Comparison of ENCODE assay signal across 8 cellular contexts in genomic region chr12:98002887-98003493, GRCh38.
DNase-seq lines count a peak whose midpoint lies in the region; ATAC-seq and TF ChIP-seq lines count a peak whose summit lies in the region.

No MANE protein-coding gene starts in this region.

- peak; percentile 56 for ATAC-seq in GM18873 (IDR thresholded peaks at IDR 0.05; ENCODE audit: low FRiP score, unreplicated experiment)
- peak; percentile 66 for ATAC-seq in HG03521 (IDR thresholded peaks at IDR 0.05; ENCODE audit: unreplicated experiment)
- no peak for ATAC-seq in CD8-positive, alpha-beta T cell

- POLR2A ChIA-PET in CD8-positive, alpha-beta T cell (lab: Charles Lee), result interaction anchor here (0.5 kb wide), 1 partner anchor 9 kb away, joined by 3 read pairs; no protein-coding TSS in a partner anchor

- no peak overlapping the region for H3K4me3 ChIP-seq in CD8-positive, alpha-beta T cell (ENCODE audit: low read depth, low read length)

- BruUV-seq in Calu3 (replicated peaks; lab: Mats Ljungman, UMichigan), result no TSS peak

- H3K27ac ChIP-seq in CD8-positive, alpha-beta T cell (ENCODE audit: low read depth, low read length), result no peak overlapping the region

- no peak overlapping the region for H3K4me3 Mint-ChIP-seq in Calu3 (ENCODE audit: low read depth, unreplicated experiment)
- H3K4me3 Mint-ChIP-seq in CD8-positive, alpha-beta T cell, result no peak overlapping the region

- CTCF ChIA-PET in Calu3 (lab: Charles Lee), result interaction anchor here (0.7 kb wide), 2 partner anchors 32 to 1054 kb away, joined by 3 to 5 read pairs; no protein-coding TSS in a partner anchor
- CTCF ChIA-PET in CD8-positive, alpha-beta T cell (lab: Charles Lee), result no interaction called here

- intact Hi-C loops in Calu3 (cut with micrococcal nuclease; ENCODE audit: unreplicated experiment), result loop anchor here (1.0 to 5.0 kb wide), 6 partner anchors 152 to 1011 kb away; no protein-coding TSS in a partner anchor
- intact Hi-C loops in CD8-positive, alpha-beta T cell (cut with DNase I, micrococcal nuclease), result loop anchor here in 1 of 2 experiments (5.0 kb wide), 1 partner anchor 1426 kb away; no protein-coding TSS in a partner anchor

- no peaks in the 10 kb centered on the region for H3K36me3 Mint-ChIP-seq in Calu3 (ENCODE audit: insufficient read depth, unreplicated experiment)
- H3K36me3 Mint-ChIP-seq in CD8-positive, alpha-beta T cell, result no peaks in the 10 kb centered on the region

- no peaks in the 10 kb centered on the region for H3K27me3 Mint-ChIP-seq in Calu3 (ENCODE audit: unreplicated experiment)
- peaks cover 4% of the 10 kb centered on the region for H3K27me3 Mint-ChIP-seq in CD8-positive, alpha-beta T cell (ENCODE audit: low read depth)

- no peaks in the 10 kb centered on the region for H3K4me1 ChIP-seq in CD8-positive, alpha-beta T cell (ENCODE audit: insufficient read depth, low read length)

- no peaks in the 10 kb centered on the region for H3K36me3 ChIP-seq in CD8-positive, alpha-beta T cell (ENCODE audit: insufficient read depth, low read length)

- peak; percentile 72 for DNase-seq in Calu3
- peak; percentile 75 for DNase-seq in NCI-H748 treated with DMSO at 0.1 percent for 48 hours (lab: John Stamatoyannopoulos, UW)
- peak; percentile 44 for DNase-seq in cerebellar cortex (ENCODE audit: low spot score)
- peak; percentile 24 for DNase-seq in midbrain (lab: John Stamatoyannopoulos, UW)
- no peak for DNase-seq in activated effector memory CD4-positive, alpha-beta T cell treated with Interleukin-2 at 50 U/mL for 16 hours
- DNase-seq in CD8-positive, alpha-beta T cell, result no peak

- H3K9me3 Mint-ChIP-seq in Calu3 (ENCODE audit: low read depth, unreplicated experiment), result peaks cover 2% of the 10 kb centered on the region
- H3K9me3 Mint-ChIP-seq in CD8-positive, alpha-beta T cell, result no peaks in the 10 kb centered on the region

- H3K4me1 Mint-ChIP-seq in Calu3 (ENCODE audit: low read depth, unreplicated experiment), result peaks cover 9% of the 10 kb centered on the region
- H3K4me1 Mint-ChIP-seq in CD8-positive, alpha-beta T cell (ENCODE audit: low read depth), result no peaks in the 10 kb centered on the region

- TF ChIP-seq CTCF in Calu3 (IDR thresholded peaks at IDR 0.05; ENCODE audit: unreplicated experiment), result peak; percentile 61
- no peak for TF ChIP-seq CTCF in CD8-positive, alpha-beta T cell (IDR thresholded peaks at IDR 0.05)

- H3K9me3 ChIP-seq in CD8-positive, alpha-beta T cell (ENCODE audit: low read length), result no peaks in the 10 kb centered on the region

- no peak overlapping the region for H3K27ac Mint-ChIP-seq in Calu3 (ENCODE audit: unreplicated experiment)
- no peak overlapping the region for H3K27ac Mint-ChIP-seq in CD8-positive, alpha-beta T cell

- peaks cover 4% of the 10 kb centered on the region for H3K27me3 ChIP-seq in CD8-positive, alpha-beta T cell (ENCODE audit: insufficient read depth, low read length)

Comparison
In these comparisons a context has a peak if more than half of its experiments do, and no peak if none do; other contexts are left out.
1. DNase-seq: peak in Calu3 (single experiment), NCI-H748 treated with DMSO at 0.1 percent for 48 hours (single experiment), cerebellar cortex (single experiment) and midbrain (single experiment); none in activated effector memory CD4-positive, alpha-beta T cell treated with Interleukin-2 at 50 U/mL for 16 hours (single experiment) and CD8-positive, alpha-beta T cell (0 of 7).